Comparison of ENCODE assay signal across 19 cellular contexts in genomic region chr1:22471610-22472009, GRCh38. TPM values are rescaled to one million over a fixed set of nuclear protein-coding genes. Genes with fewer than 3 reads are reported as not detected.
DNase-seq lines count a peak whose midpoint lies in the region; ATAC-seq and TF ChIP-seq lines count a peak whose summit lies in the region.
"Had no signal": no experiment of that assay in that cellular context is flagged by ENCODE, and none has a peak within 500 bp of the region (broad histone marks: within the 10 kb centered on the region; RNA-seq: fewer than 3 reads in every experiment).

No MANE protein-coding gene starts in this region.

- H3K27ac ChIP-seq in coronary artery, result peak overlapping the region; percentile 23 to 81
- H3K27ac ChIP-seq in right cardiac atrium (ENCODE audit: low read length), result no peak overlapping the region
- no peak overlapping the region for H3K27ac ChIP-seq in upper lobe of right lung
- no peak overlapping the region for H3K27ac ChIP-seq in sigmoid colon
- H3K27ac ChIP-seq: GM23248, KMS-11 had no signal

- TF ChIP-seq POLR2A in sigmoid colon (IDR thresholded peaks at IDR 0.05), result no peak

- H3K4me1 ChIP-seq in right cardiac atrium (ENCODE audit: control insufficient read depth, insufficient read depth, low read length) (peaks cover 17% of the 10 kb centered on the region), upper lobe of right lung (peaks cover 27% of the 10 kb centered on the region), sigmoid colon (peaks cover 0 to 35% (median 24%) of the 10 kb centered on the region in 4 donors)
- H3K4me1 ChIP-seq: HAP-1 had no signal

- intact Hi-C loops in Right ventricle myocardium inferior (cut with DNase I) (no loop called here), cardiac septum (cut with DNase I) (no loop called here), right cardiac atrium (cut with DNase I) (no loop called here), upper lobe of right lung (cut with DNase I) (no loop called here), sigmoid colon (cut with DNase I) (no loop called here)

- H3K36me3 ChIP-seq in upper lobe of right lung (no peaks in the 10 kb centered on the region), sigmoid colon (no peaks in the 10 kb centered on the region)
- H3K36me3 ChIP-seq: HAP-1 had no signal

- no peaks in the 10 kb centered on the region for H3K9me3 ChIP-seq in right cardiac atrium (ENCODE audit: control insufficient read depth, low read length)
- no peaks in the 10 kb centered on the region for H3K9me3 ChIP-seq in upper lobe of right lung
- H3K9me3 ChIP-seq in sigmoid colon, result no peaks in the 10 kb centered on the region
- H3K9me3 ChIP-seq: HAP-1 had no signal

- DNase-seq in Right ventricle myocardium inferior (ENCODE audit: missing footprints) (no peak), cardiac septum (ENCODE audit: low spot score) (no peak), coronary artery (ENCODE audit: low spot score) (no peak), right cardiac atrium (no peak), upper lobe of right lung (no peak), GM19240 (ENCODE audit: insufficient read length, low spot score) (no peak), sigmoid colon (no peak), NCI-H146 treated with DMSO at 0.1 percent for 48 hours (lab: John Stamatoyannopoulos, UW; ENCODE audit: unreplicated experiment) (no peak)
- DNase-seq: C1 segment of cervical spinal cord; CD8-positive, alpha-beta memory T cell; DMS53; GDM1; NCI-H1694; NCI-H2081; NCI-H524 treated with DMSO at 0.1 percent for 48 hours had no signal

- ATAC-seq in Right ventricle myocardium inferior (peak; percentile 21), right cardiac atrium (peak; percentile 13 to 28), upper lobe of right lung (peak; percentile 10)
- ATAC-seq: Panc1 had no signal

- no peak for TF ChIP-seq CTCF in coronary artery (IDR thresholded peaks at IDR 0.05)
- no peak for TF ChIP-seq CTCF in upper lobe of right lung (IDR thresholded peaks at IDR 0.05)
- no peak for TF ChIP-seq CTCF in sigmoid colon (IDR thresholded peaks at IDR 0.05)

- 76% methylated on average over 7 of the region's 7 CpGs for WGBS in right cardiac atrium
- WGBS in sigmoid colon, 2 donors, result 94 to 96% methylated on average over 7 of the region's 7 CpGs

- H3K27me3 ChIP-seq in right cardiac atrium (ENCODE audit: control insufficient read depth, insufficient read depth) (no peaks in the 10 kb centered on the region), upper lobe of right lung (no peaks in the 10 kb centered on the region), sigmoid colon (no peaks in the 10 kb centered on the region)

- TF ChIP-seq EP300 in sigmoid colon (IDR thresholded peaks at IDR 0.05), result no peak

- H3K4me3 ChIP-seq in coronary artery, result no peak overlapping the region
- no peak overlapping the region for H3K4me3 ChIP-seq in right cardiac atrium (ENCODE audit: low read length)
- no peak overlapping the region for H3K4me3 ChIP-seq in upper lobe of right lung
- no peak overlapping the region for H3K4me3 ChIP-seq in sigmoid colon
- H3K4me3 ChIP-seq: GM23248, HAP-1 had no signal

RNA-seq across cellular contexts. Expression of gene ZBTB40, which starts 20.0 kb away (rescaled TPM):
- total RNA-seq in Right ventricle myocardium inferior (17.9 TPM), cardiac septum (12.9 TPM), right cardiac atrium (10 to 100 TPM; 10.7 to 17.7 (median 14.9) TPM), upper lobe of right lung (24.9 TPM), sigmoid colon (10 to 100 TPM; 14.3 to 22.2 (median 15.9) TPM)
- polyA plus RNA-seq in right cardiac atrium (5.3 TPM), sigmoid colon (10 to 100 TPM in 1 of 3 donors, 1 to 10 TPM in 2; 1.8 to 10.3 (median 1.8) TPM)

Comparison
In these comparisons a context has a peak if more than half of its experiments do, and no peak if none do; other contexts are left out.
1. H3K27ac ChIP-seq: peak in coronary artery (2 of 2); none in right cardiac atrium (single experiment), upper lobe of right lung (single experiment) and sigmoid colon (0 of 4).
2. Peak in every context shown above with its lines, with median percentiles within 50 percentile points of each other: ATAC-seq.